2 cellular contexts compared by ENCODE assay signal in genomic region chr12:26252946-26253345, GRCh38.
TF ChIP-seq lines count a peak whose summit lies in the region.

No MANE protein-coding gene starts in this region.

TF ChIP-seq in Ishikawa, 13 proteins besides CTCF, POLR2A, EP300 and RAD21 (continued from another document):
- no peak for TF ChIP-seq REST (IDR thresholded peaks at IDR 0.05; ENCODE audit: low read depth)
- TF ChIP-seq TEAD4 (IDR thresholded peaks at IDR 0.05), result peak; percentile 36; the same call in 1 of the 2 replicates
- TF ChIP-seq USF1 (IDR thresholded peaks at IDR 0.05), result no peak
TF ChIP-seq in Ishikawa: peak in this region for 1.

TF ChIP-seq in GM12878, 131 proteins besides CTCF, POLR2A, EP300 and RAD21 (continued from another document):
- peak; percentile 15; the same call in 1 of the 2 replicates for TF ChIP-seq SPI1 (IDR thresholded peaks at IDR 0.05; ENCODE audit: borderline replicate concordance, insufficient read depth, low read depth, low read length)
